1 cellular context compared by ENCODE assay signal in the genomic region with DNA sequence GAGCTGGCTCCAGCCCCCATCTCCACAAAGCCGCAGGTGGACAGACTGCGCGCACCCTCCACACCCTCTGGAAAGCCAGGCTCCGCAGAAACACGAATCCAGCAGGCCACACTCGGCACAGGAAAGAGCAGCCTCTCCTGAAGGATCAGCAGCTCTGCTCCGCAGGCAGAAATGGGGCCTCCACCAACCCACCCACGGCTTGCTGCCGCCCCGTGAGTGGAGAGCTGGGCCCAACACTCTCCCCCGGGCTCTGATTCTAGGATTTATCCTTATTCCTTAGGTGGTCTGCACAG.
TF ChIP-seq lines count a peak whose summit lies in the region.

No MANE protein-coding gene starts in this region.

TF ChIP-seq in H1, 55 proteins besides CTCF, POLR2A, EP300 and RAD21:
- TF ChIP-seq KDM5A (IDR thresholded peaks at IDR 0.05; ENCODE audit: low read length) (no peak), TEAD4 (IDR thresholded peaks at IDR 0.05; ENCODE audit: low read depth, low read length) (no peak), RFX5 (IDR thresholded peaks at IDR 0.05; ENCODE audit: borderline replicate concordance, low read depth, low read length) (no peak), CEBPB (IDR thresholded peaks at IDR 0.05; ENCODE audit: low read depth, low read length) (no peak), RNF2 (IDR thresholded peaks at IDR 0.05; ENCODE audit: borderline replicate concordance, low read depth, low read length, missing control alignments, poor library complexity, severe bottlenecking) (no peak), SP2 (IDR thresholded peaks at IDR 0.05; ENCODE audit: low read length) (no peak), ZNF274 (IDR thresholded peaks at IDR 0.05; ENCODE audit: borderline replicate concordance, extremely low read depth, low read length) (no peak), EZH2 (IDR thresholded peaks at IDR 0.05; ENCODE audit: low read depth, low read length, severe bottlenecking) (no peak), TBP (IDR thresholded peaks at IDR 0.05; ENCODE audit: low read depth, low read length) (no peak), POU5F1 (IDR thresholded peaks at IDR 0.05; ENCODE audit: low read depth, low read length) (no peak), SIN3A (conservative IDR thresholded peaks at IDR 0.05 in 1 of 2, IDR thresholded peaks at IDR 0.05 in 1 of 2; ENCODE audit: low read depth in 1 of 2, low read length in 2 of 2) (no peak), TAF1 (IDR thresholded peaks at IDR 0.05; ENCODE audit: low read depth, low read length) (no peak)
- TF ChIP-seq, protein P1, sequence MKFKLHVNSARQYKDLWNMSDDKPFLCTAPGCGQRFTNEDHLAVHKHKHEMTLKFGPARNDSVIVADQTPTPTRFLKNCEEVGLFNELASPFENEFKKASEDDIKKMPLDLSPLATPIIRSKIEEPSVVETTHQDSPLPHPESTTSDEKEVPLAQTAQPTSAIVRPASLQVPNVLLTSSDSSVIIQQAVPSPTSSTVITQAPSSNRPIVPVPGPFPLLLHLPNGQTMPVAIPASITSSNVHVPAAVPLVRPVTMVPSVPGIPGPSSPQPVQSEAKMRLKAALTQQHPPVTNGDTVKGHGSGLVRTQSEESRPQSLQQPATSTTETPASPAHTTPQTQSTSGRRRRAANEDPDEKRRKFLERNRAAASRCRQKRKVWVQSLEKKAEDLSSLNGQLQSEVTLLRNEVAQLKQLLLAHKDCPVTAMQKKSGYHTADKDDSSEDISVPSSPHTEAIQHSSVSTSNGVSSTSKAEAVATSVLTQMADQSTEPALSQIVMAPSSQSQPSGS (IDR thresholded peaks at IDR 0.05; ENCODE audit: low read length), result no peak
